8 cellular contexts compared by ENCODE assay signal in genomic region chr2:191013876-191014652, GRCh38. TPM values are rescaled to one million over a fixed set of nuclear protein-coding genes. Genes with fewer than 3 reads are reported as not detected.
DNase-seq lines count a peak whose midpoint lies in the region; ATAC-seq, FAIRE-seq and TF ChIP-seq lines count a peak whose summit lies in the region.

Gene STAT1, minus strand, starts transcription at chr2:191014171. Its CDS starts 4,168 bp downstream, at chr2:191010003.

- H3K9ac ChIP-seq in KMS-11: peak within 1 kb of the TSS; percentile 75

- H3K4me2 ChIP-seq in DOHH2 (ENCODE audit: low read length) (peak within 1 kb of the TSS; percentile 89), KMS-11 (peak within 1 kb of the TSS; percentile 98)

- H3K27me3 ChIP-seq in DOHH2 (ENCODE audit: control insufficient read depth, low read length): peaks cover 9% of the 10 kb centered on the region; the same call in 1 of the 2 replicates
- no peaks in the 10 kb centered on the region for H3K27me3 ChIP-seq in KMS-11 (ENCODE audit: insufficient read depth, low read depth)

- TF ChIP-seq CTCF in DOHH2 (IDR thresholded peaks at IDR 0.05; ENCODE audit: low read depth, low read length, poor library complexity, severe bottlenecking) (no peak), KMS-11 (conservative IDR thresholded peaks at IDR 0.05; ENCODE audit: low read depth, low read length) (no peak), fibroblast of mammary gland (conservative IDR thresholded peaks at IDR 0.05; ENCODE audit: control insufficient read depth, insufficient read depth, low read depth, low read length) (no peak)

- H3K36me3 Mint-ChIP-seq in naive thymus-derived CD8-positive, alpha-beta T cell: peaks cover 0 to 21% (median 18%) of the 10 kb centered on the region in 3 donors
- H3K36me3 Mint-ChIP-seq in stimulated activated naive B cell treated with anti-CD40 and anti-IgM and Interleukin-4, amounts not matched to agents 10 μg/mL and 1 μg/mL and 100 μg/mL, for 72 hours: peaks cover 5 to 8% of the 10 kb centered on the region in 2 donors

- peak; percentile 72 for ATAC-seq in GM21786 (IDR thresholded peaks at IDR 0.05; ENCODE audit: unreplicated experiment)
- peak; percentile 87 for ATAC-seq in naive thymus-derived CD8-positive, alpha-beta T cell
- ATAC-seq in stimulated activated naive B cell treated with anti-CD40 and anti-IgM and Interleukin-4, amounts not matched to agents 10 μg/mL and 1 μg/mL and 100 μg/mL, for 72 hours (replicated peaks): peak; percentile 88 to 93

- peak; percentile 60 for FAIRE-seq in RCC 7860 (lab: Jason Lieb, UNC)

- H3K9me3 ChIP-seq in DOHH2 (ENCODE audit: control insufficient read depth, insufficient read depth, low read length): peaks cover 10% of the 10 kb centered on the region

- H3K79me2 ChIP-seq in DOHH2 (ENCODE audit: control insufficient read depth, low read length) (no peaks in the 10 kb centered on the region), KMS-11 (ENCODE audit: insufficient read depth, low read depth) (peaks cover 30% of the 10 kb centered on the region)

- POLR2A ChIA-PET in naive thymus-derived CD8-positive, alpha-beta T cell (lab: Charles Lee): interaction anchor here (0.6 to 1.8 kb wide), 14 partner anchors 9 to 762 kb away, joined by 3 to 21 read pairs (median 4); no protein-coding TSS in a partner anchor

- no peak within 1 kb of the TSS for H3K4me3 Mint-ChIP-seq in naive thymus-derived CD8-positive, alpha-beta T cell
- no peak within 1 kb of the TSS for H3K4me3 Mint-ChIP-seq in stimulated activated naive B cell treated with anti-CD40 and anti-IgM and Interleukin-4, amounts not matched to agents 10 μg/mL and 1 μg/mL and 100 μg/mL, for 72 hours

- peaks cover 15 to 47% (median 28%) of the 10 kb centered on the region in 4 donors for H3K4me1 Mint-ChIP-seq in naive thymus-derived CD8-positive, alpha-beta T cell
- peaks cover 5 to 7% of the 10 kb centered on the region in 2 donors for H3K4me1 Mint-ChIP-seq in stimulated activated naive B cell treated with anti-CD40 and anti-IgM and Interleukin-4, amounts not matched to agents 10 μg/mL and 1 μg/mL and 100 μg/mL, for 72 hours

- no peaks in the 10 kb centered on the region for H3K27me3 Mint-ChIP-seq in naive thymus-derived CD8-positive, alpha-beta T cell
- H3K27me3 Mint-ChIP-seq in stimulated activated naive B cell treated with anti-CD40 and anti-IgM and Interleukin-4, amounts not matched to agents 10 μg/mL and 1 μg/mL and 100 μg/mL, for 72 hours: no peaks in the 10 kb centered on the region

- no peaks in the 10 kb centered on the region for H3F3A ChIP-seq in DOHH2 (ENCODE audit: control insufficient read depth, insufficient read depth)

- H3K9me2 ChIP-seq in DOHH2 (replicated peaks; ENCODE audit: control insufficient read depth, low read length): no peaks in the 10 kb centered on the region

- H3K9me3 Mint-ChIP-seq in naive thymus-derived CD8-positive, alpha-beta T cell: peaks cover 0 to 12% (median 0%) of the 10 kb centered on the region in 9 donors
- H3K9me3 Mint-ChIP-seq in stimulated activated naive B cell treated with anti-CD40 and anti-IgM and Interleukin-4, amounts not matched to agents 10 μg/mL and 1 μg/mL and 100 μg/mL, for 72 hours: peaks cover 2 to 3% of the 10 kb centered on the region in 2 donors

- peak within 1 kb of the TSS; percentile 85 for H2AFZ ChIP-seq in KMS-11 (ENCODE audit: low read depth)

- no peaks in the 10 kb centered on the region for H3K36me3 ChIP-seq in DOHH2 (ENCODE audit: control insufficient read depth, low read length)
- H3K36me3 ChIP-seq in KMS-11 (ENCODE audit: insufficient read depth): no peaks in the 10 kb centered on the region; the same call in none of the 2 replicates

- no peak within 1 kb of the TSS for H3K27ac Mint-ChIP-seq in naive thymus-derived CD8-positive, alpha-beta T cell
- no peak within 1 kb of the TSS for H3K27ac Mint-ChIP-seq in stimulated activated naive B cell treated with anti-CD40 and anti-IgM and Interleukin-4, amounts not matched to agents 10 μg/mL and 1 μg/mL and 100 μg/mL, for 72 hours

- peaks cover 14% of the 10 kb centered on the region for H3K4me1 ChIP-seq in DOHH2 (ENCODE audit: control insufficient read depth, low read length)
- H3K4me1 ChIP-seq in KMS-11 (ENCODE audit: low read depth, poor library complexity, severe bottlenecking): peaks cover 39% of the 10 kb centered on the region

- H3K27ac ChIP-seq in DOHH2 (ENCODE audit: low read depth, low read length) (no peak within 1 kb of the TSS), KMS-11 (peak within 1 kb of the TSS; percentile 91)

- H4K20me1 ChIP-seq in DOHH2 (ENCODE audit: control insufficient read depth, insufficient read depth, low read depth, low read length) (no peaks in the 10 kb centered on the region), KMS-11 (ENCODE audit: insufficient read depth) (no peaks in the 10 kb centered on the region)

- H3K4me3 ChIP-seq in DOHH2 (ENCODE audit: low read length) (peak within 1 kb of the TSS; percentile 96), KMS-11 (IDR thresholded peaks at IDR 0.05; ENCODE audit: insufficient read depth, low read depth, low read length) (peak within 1 kb of the TSS; percentile 81), fibroblast of mammary gland (ENCODE audit: control insufficient read depth, low read depth, low read length) (peak within 1 kb of the TSS; percentile 77)

- DNase-seq in RCC 7860 (ENCODE audit: low spot score): peak; percentile 82
- peak; percentile 93 for DNase-seq in activated T-helper 1 cell treated with Interleukin-2 at 50 U/mL for 16 hours (ENCODE audit: low read depth)
- peak; percentile 83 for DNase-seq in fibroblast of mammary gland (ENCODE audit: low read depth)
- peak; percentile 93 to 98 (median 97) for DNase-seq in naive thymus-derived CD8-positive, alpha-beta T cell
- peak; percentile 93 for DNase-seq in stimulated activated naive B cell treated with anti-CD40 and anti-IgM and Interleukin-4, amounts not matched to agents 10 μg/mL and 1 μg/mL and 100 μg/mL, for 72 hours

RNA-seq across cellular contexts. Expression of gene STAT1, which starts in this region (rescaled TPM):
- total RNA-seq in naive thymus-derived CD8-positive, alpha-beta T cell: 10 to 100 TPM; 62.8 to 74.9 TPM
- 100 to 1,000 TPM; 154 to 231 (median 217) TPM for polyA plus RNA-seq in naive thymus-derived CD8-positive, alpha-beta T cell
